15 cellular contexts compared by ENCODE assay signal in genomic region chr10:124658591-124659240, GRCh38.
DNase-seq lines count a peak whose midpoint lies in the region; ATAC-seq and TF ChIP-seq lines count a peak whose summit lies in the region.
"Had no signal": no experiment of that assay in that cellular context is flagged by ENCODE, and none has a peak within 500 bp of the region (broad histone marks: within the 10 kb centered on the region; RNA-seq: fewer than 3 reads in every experiment).

No MANE protein-coding gene starts in this region.

- DNase-seq in CD8-positive, alpha-beta T cell = no peak
- DNase-seq in Peyer's patch (no peak), HK-2 (ENCODE audit: unreplicated experiment) (no peak), GM23248 (no peak)
- peak in 2 of 3 experiments; percentile 40 to 45 for DNase-seq in effector memory CD8-positive, alpha-beta T cell
- DNase-seq: aorta; C1 segment of cervical spinal cord; effector CD8-positive, alpha-beta T cell; NCI-H187 treated with DMSO at 0.1 percent for 48 hours; NCI-H748 treated with DMSO at 0.1 percent for 48 hours; occipital lobe; RPMI8226; tibial artery had no signal

- H3K9me3 ChIP-seq in CD8-positive, alpha-beta T cell (ENCODE audit: low read length) = no peaks in the 10 kb centered on the region
- H3K9me3 ChIP-seq in Peyer's patch (no peaks in the 10 kb centered on the region), GM23248 (ENCODE audit: low read depth) (no peaks in the 10 kb centered on the region)
- H3K9me3 ChIP-seq: tibial artery had no signal

- no peak for TF ChIP-seq CTCF in CD8-positive, alpha-beta T cell (IDR thresholded peaks at IDR 0.05)
- TF ChIP-seq CTCF in Peyer's patch (IDR thresholded peaks at IDR 0.05) = no peak

- no peaks in the 10 kb centered on the region for H3K79me2 ChIP-seq in GM23248 (ENCODE audit: insufficient read depth)

- POLR2A ChIA-PET in CD8-positive, alpha-beta T cell (lab: Charles Lee) = interaction anchor here (0.8 to 2.7 kb wide), 10 partner anchors 10 to 83 kb away, joined by 3 to 9 read pairs (median 4); no protein-coding TSS in a partner anchor

- H3K9ac ChIP-seq in GM23248 = no peak overlapping the region

- in situ Hi-C loops in GM23248 (cut with MboI) = no loop called here

- H3K27ac ChIP-seq in CD8-positive, alpha-beta T cell (ENCODE audit: low read depth, low read length) = peak overlapping the region; percentile 46
- H3K27ac ChIP-seq in Peyer's patch (peak overlapping the region; percentile 26 to 68 (median 48)), skin epidermis (peak overlapping the region in 18 of 21 experiments; percentile 10 to 82 (median 42)), GM23248 (no peak overlapping the region)

- peaks cover 14% of the 10 kb centered on the region for H3K36me3 Mint-ChIP-seq in CD8-positive, alpha-beta T cell
- H3K36me3 Mint-ChIP-seq in effector memory CD8-positive, alpha-beta T cell (ENCODE audit: insufficient read depth) = peaks cover 46% of the 10 kb centered on the region

- H2AFZ ChIP-seq in GM23248 = no peak overlapping the region

- TF ChIP-seq POLR2A in Peyer's patch (IDR thresholded peaks at IDR 0.05) = no peak

- intact Hi-C loops in CD8-positive, alpha-beta T cell (cut with DNase I, micrococcal nuclease) = no loop called here

- H3K4me1 ChIP-seq in CD8-positive, alpha-beta T cell (ENCODE audit: insufficient read depth, low read length) = peaks cover 63% of the 10 kb centered on the region
- peaks cover 0 to 16% (median 10%) of the 10 kb centered on the region in 4 donors for H3K4me1 ChIP-seq in Peyer's patch
- H3K4me1 ChIP-seq in GM23248 (ENCODE audit: insufficient read depth) = no peaks in the 10 kb centered on the region

- CTCF ChIA-PET in CD8-positive, alpha-beta T cell (lab: Charles Lee) = interaction anchor here (1.1 to 3.6 kb wide), 10 partner anchors 8 to 128 kb away, joined by 3 to 20 read pairs (median 4); no protein-coding TSS in a partner anchor

- no peaks in the 10 kb centered on the region for H3K9me2 ChIP-seq in GM23248 (ENCODE audit: insufficient read depth)

- H3K4me1 Mint-ChIP-seq in CD8-positive, alpha-beta T cell (ENCODE audit: low read depth) = peaks cover 74% of the 10 kb centered on the region
- H3K4me1 Mint-ChIP-seq in effector memory CD8-positive, alpha-beta T cell (ENCODE audit: low read depth in 2 of 2) = peaks cover 69 to 75% of the 10 kb centered on the region in 2 donors

- H3K27ac Mint-ChIP-seq in CD8-positive, alpha-beta T cell = peak overlapping the region; percentile 85
- H3K27ac Mint-ChIP-seq in effector memory CD8-positive, alpha-beta T cell = peak overlapping the region; percentile 99

- ATAC-seq in CD8-positive, alpha-beta T cell = peak; percentile 19
- peak; percentile 45 for ATAC-seq in effector memory CD8-positive, alpha-beta T cell (replicated peaks)
- ATAC-seq in GM19463 (IDR thresholded peaks at IDR 0.05; ENCODE audit: unreplicated experiment) = no peak

- no peaks in the 10 kb centered on the region for H3K27me3 ChIP-seq in CD8-positive, alpha-beta T cell (ENCODE audit: insufficient read depth, low read length)
- no peaks in the 10 kb centered on the region for H3K27me3 ChIP-seq in Peyer's patch
- no peaks in the 10 kb centered on the region for H3K27me3 ChIP-seq in GM23248 (replicated peaks; ENCODE audit: insufficient read depth)
- H3K27me3 ChIP-seq: tibial artery had no signal

- no peaks in the 10 kb centered on the region for H3K36me3 ChIP-seq in CD8-positive, alpha-beta T cell (ENCODE audit: insufficient read depth, low read length)
- H3K36me3 ChIP-seq in Peyer's patch (peaks cover 0 to 11% (median 0%) of the 10 kb centered on the region in 3 donors), GM23248 (ENCODE audit: low read depth) (no peaks in the 10 kb centered on the region)
- H3K36me3 ChIP-seq: tibial artery had no signal

- H3K4me3 ChIP-seq in CD8-positive, alpha-beta T cell (ENCODE audit: low read depth, low read length) = no peak overlapping the region
- H3K4me3 ChIP-seq in Peyer's patch = no peak overlapping the region
- no peak overlapping the region for H3K4me3 ChIP-seq in skin epidermis
- no peak overlapping the region for H3K4me3 ChIP-seq in GM23248
- H3K4me3 ChIP-seq: tibial artery had no signal

- H3F3A ChIP-seq in GM23248 (ENCODE audit: insufficient read depth) = no peaks in the 10 kb centered on the region

- H3K9me3 Mint-ChIP-seq in CD8-positive, alpha-beta T cell = no peaks in the 10 kb centered on the region
- H3K9me3 Mint-ChIP-seq in effector memory CD8-positive, alpha-beta T cell = no peaks in the 10 kb centered on the region

- H3K4me3 Mint-ChIP-seq in CD8-positive, alpha-beta T cell = peak overlapping the region; percentile 56
- H3K4me3 Mint-ChIP-seq in effector memory CD8-positive, alpha-beta T cell = peak overlapping the region; percentile 80 to 89

- no peaks in the 10 kb centered on the region; the same call in 1 of the 2 replicates for H4K20me1 ChIP-seq in GM23248 (ENCODE audit: insufficient read depth)

- WGBS in GM23248 (ENCODE audit: low coverage in 1 of 2, low lambda C conversion rate in 2 of 2, missing lambda C conversion rate in 2 of 2), 2 experiments = 90 to 91% methylated on average over 12 of the region's 12 CpGs

- no peak overlapping the region for H3K4me2 ChIP-seq in GM23248 (ENCODE audit: unreplicated experiment)

- no peaks in the 10 kb centered on the region for H3K27me3 Mint-ChIP-seq in CD8-positive, alpha-beta T cell (ENCODE audit: low read depth)
- H3K27me3 Mint-ChIP-seq in effector memory CD8-positive, alpha-beta T cell = no peaks in the 10 kb centered on the region

Comparison
In these comparisons a context has a peak if more than half of its experiments do, and no peak if none do; other contexts are left out.
1. DNase-seq: peak in effector memory CD8-positive, alpha-beta T cell (2 of 3); none in CD8-positive, alpha-beta T cell (0 of 7), Peyer's patch (0 of 3), HK-2 (single experiment) and GM23248 (single experiment).